Comparison of ENCODE assay signal across 1 cellular context in genomic region chr4:133146574-133147198, GRCh38.
TF ChIP-seq lines count a peak whose summit lies in the region.

No MANE protein-coding gene starts in this region.

TF ChIP-seq in GM23338, 12 proteins besides CTCF, POLR2A, EP300 and RAD21 (continued from another document):
- no peak for TF ChIP-seq ETS1 (IDR thresholded peaks at IDR 0.05)
